8 cellular contexts compared by ENCODE assay signal in the genomic region with DNA sequence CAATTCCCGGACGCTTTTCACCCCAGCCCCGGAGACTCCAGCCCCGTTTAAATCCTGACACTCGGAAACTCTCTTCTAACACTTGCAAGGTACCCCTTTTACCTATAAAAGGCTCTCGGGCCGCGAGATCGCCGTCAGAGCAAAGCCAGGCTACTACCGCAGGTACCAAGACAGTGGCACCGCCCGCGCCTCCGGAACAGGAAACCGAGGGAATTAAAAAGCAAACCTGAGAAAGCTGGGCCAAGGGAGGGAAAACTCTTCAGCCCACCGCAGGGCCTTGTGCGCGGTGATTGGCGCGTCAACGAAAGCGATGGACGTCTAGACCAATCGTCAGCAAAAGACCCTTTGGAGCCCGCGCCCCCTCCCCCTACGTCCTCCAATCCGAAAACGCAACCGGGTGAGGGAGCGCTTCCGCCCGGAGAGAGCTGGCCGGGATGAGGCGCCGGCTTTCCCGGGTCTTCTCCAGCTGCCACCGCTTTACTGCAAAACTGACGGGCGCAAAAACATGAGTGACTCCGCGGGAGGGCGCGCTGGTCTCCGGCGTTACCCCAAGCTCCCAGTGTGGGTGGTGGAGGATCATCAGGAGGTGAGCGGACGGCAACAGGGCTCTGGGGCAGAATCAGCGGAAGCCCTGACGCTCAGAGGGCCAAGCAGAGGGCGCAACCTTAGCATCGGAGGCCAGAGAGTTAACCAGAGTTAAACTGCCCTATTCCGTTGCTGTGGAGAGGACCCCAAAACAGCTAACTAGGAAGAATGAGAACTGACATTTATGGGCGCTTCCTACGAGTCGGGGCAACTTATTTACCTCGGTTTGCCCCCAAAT. TPM values are rescaled to one million over a fixed set of nuclear protein-coding genes. Genes with fewer than 3 reads are reported as not detected.
DNase-seq lines count a peak whose midpoint lies in the region; ATAC-seq lines count a peak whose summit lies in the region.

A gene (plus strand): TSS at position 414 of the 823 bp plus-strand sequence. CDS start 92 bp downstream, at position 506.
A gene with protein sequence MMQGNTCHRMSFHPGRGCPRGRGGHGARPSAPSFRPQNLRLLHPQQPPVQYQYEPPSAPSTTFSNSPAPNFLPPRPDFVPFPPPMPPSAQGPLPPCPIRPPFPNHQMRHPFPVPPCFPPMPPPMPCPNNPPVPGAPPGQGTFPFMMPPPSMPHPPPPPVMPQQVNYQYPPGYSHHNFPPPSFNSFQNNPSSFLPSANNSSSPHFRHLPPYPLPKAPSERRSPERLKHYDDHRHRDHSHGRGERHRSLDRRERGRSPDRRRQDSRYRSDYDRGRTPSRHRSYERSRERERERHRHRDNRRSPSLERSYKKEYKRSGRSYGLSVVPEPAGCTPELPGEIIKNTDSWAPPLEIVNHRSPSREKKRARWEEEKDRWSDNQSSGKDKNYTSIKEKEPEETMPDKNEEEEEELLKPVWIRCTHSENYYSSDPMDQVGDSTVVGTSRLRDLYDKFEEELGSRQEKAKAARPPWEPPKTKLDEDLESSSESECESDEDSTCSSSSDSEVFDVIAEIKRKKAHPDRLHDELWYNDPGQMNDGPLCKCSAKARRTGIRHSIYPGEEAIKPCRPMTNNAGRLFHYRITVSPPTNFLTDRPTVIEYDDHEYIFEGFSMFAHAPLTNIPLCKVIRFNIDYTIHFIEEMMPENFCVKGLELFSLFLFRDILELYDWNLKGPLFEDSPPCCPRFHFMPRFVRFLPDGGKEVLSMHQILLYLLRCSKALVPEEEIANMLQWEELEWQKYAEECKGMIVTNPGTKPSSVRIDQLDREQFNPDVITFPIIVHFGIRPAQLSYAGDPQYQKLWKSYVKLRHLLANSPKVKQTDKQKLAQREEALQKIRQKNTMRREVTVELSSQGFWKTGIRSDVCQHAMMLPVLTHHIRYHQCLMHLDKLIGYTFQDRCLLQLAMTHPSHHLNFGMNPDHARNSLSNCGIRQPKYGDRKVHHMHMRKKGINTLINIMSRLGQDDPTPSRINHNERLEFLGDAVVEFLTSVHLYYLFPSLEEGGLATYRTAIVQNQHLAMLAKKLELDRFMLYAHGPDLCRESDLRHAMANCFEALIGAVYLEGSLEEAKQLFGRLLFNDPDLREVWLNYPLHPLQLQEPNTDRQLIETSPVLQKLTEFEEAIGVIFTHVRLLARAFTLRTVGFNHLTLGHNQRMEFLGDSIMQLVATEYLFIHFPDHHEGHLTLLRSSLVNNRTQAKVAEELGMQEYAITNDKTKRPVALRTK (N-terminal part only) (minus strand): TSS at position 206 of the 823 bp plus-strand sequence. CDS start 3,034 bp downstream, outside the sequence.

- H3K4me3 Mint-ChIP-seq in activated CD4-positive, alpha-beta T cell treated with anti-CD3 and anti-CD28 coated beads, Interleukin-2, amount 10 ng/mL, durations not matched to agents 7 days and 5 days = peak within 1 kb of the TSS; percentile 82
- H3K4me3 Mint-ChIP-seq in dendritic cell treated with granulocyte-macrophage colony-stimulating factor and Interleukin-4, amounts not matched to agents 40 ng/mL and 50 ng/mL, for 4 days = peak within 1 kb of the TSS; percentile 81

- POLR2A ChIA-PET in activated CD4-positive, alpha-beta T cell treated with anti-CD3 and anti-CD28 coated beads, Interleukin-2, amount 10 ng/mL, durations not matched to agents 7 days and 5 days (lab: Charles Lee) = no interaction called here

- no peaks in the 10 kb centered on the region for H3K9me3 Mint-ChIP-seq in activated CD4-positive, alpha-beta T cell treated with anti-CD3 and anti-CD28 coated beads, Interleukin-2, amount 10 ng/mL, durations not matched to agents 7 days and 5 days
- H3K9me3 Mint-ChIP-seq in dendritic cell treated with granulocyte-macrophage colony-stimulating factor and Interleukin-4, amounts not matched to agents 40 ng/mL and 50 ng/mL, for 4 days = no peaks in the 10 kb centered on the region

- peak; percentile 95 for ATAC-seq in GM19328 (IDR thresholded peaks at IDR 0.05; ENCODE audit: unreplicated experiment)
- ATAC-seq in HG03520 (IDR thresholded peaks at IDR 0.05; ENCODE audit: unreplicated experiment) = peak; percentile 92
- peak; percentile 97 for ATAC-seq in left lobe of liver

- H3K4me1 Mint-ChIP-seq in activated CD4-positive, alpha-beta T cell treated with anti-CD3 and anti-CD28 coated beads, Interleukin-2, amount 10 ng/mL, durations not matched to agents 7 days and 5 days = peaks cover 50% of the 10 kb centered on the region
- peaks cover 41% of the 10 kb centered on the region for H3K4me1 Mint-ChIP-seq in dendritic cell treated with granulocyte-macrophage colony-stimulating factor and Interleukin-4, amounts not matched to agents 40 ng/mL and 50 ng/mL, for 4 days (ENCODE audit: low read depth)

- DNase-seq in C1 segment of cervical spinal cord (lab: John Stamatoyannopoulos, UW) (peak; percentile 37 to 96 (median 90)), NCI-H69 (lab: John Stamatoyannopoulos, UW) (peak; percentile 99), left lobe of liver (ENCODE audit: low spot score) (peak; percentile 97)
- peak; percentile 95 for DNase-seq in activated CD4-positive, alpha-beta T cell treated with anti-CD3 and anti-CD28 coated beads, Interleukin-2, amount 10 ng/mL, durations not matched to agents 7 days and 5 days
- peak; percentile 84 for DNase-seq in stimulated activated CD4-positive, alpha-beta T cell treated with anti-CD3 and anti-CD28 coated beads, Interleukin-2, amount 100 ng/mL, for 4 hours (ENCODE audit: low read depth)

- CTCF ChIA-PET in activated CD4-positive, alpha-beta T cell treated with anti-CD3 and anti-CD28 coated beads, Interleukin-2, amount 10 ng/mL, durations not matched to agents 7 days and 5 days (lab: Charles Lee) = interaction anchor here (0.7 to 2.8 kb wide), 6 partner anchors 10 to 86 kb away, joined by 3 to 14 read pairs (median 4); no protein-coding TSS in a partner anchor

- H3K27me3 Mint-ChIP-seq in activated CD4-positive, alpha-beta T cell treated with anti-CD3 and anti-CD28 coated beads, Interleukin-2, amount 10 ng/mL, durations not matched to agents 7 days and 5 days = no peaks in the 10 kb centered on the region
- no peaks in the 10 kb centered on the region for H3K27me3 Mint-ChIP-seq in dendritic cell treated with granulocyte-macrophage colony-stimulating factor and Interleukin-4, amounts not matched to agents 40 ng/mL and 50 ng/mL, for 4 days

- H3K36me3 Mint-ChIP-seq in activated CD4-positive, alpha-beta T cell treated with anti-CD3 and anti-CD28 coated beads, Interleukin-2, amount 10 ng/mL, durations not matched to agents 7 days and 5 days (ENCODE audit: low read depth) = peaks cover 56% of the 10 kb centered on the region
- peaks cover 68% of the 10 kb centered on the region for H3K36me3 Mint-ChIP-seq in dendritic cell treated with granulocyte-macrophage colony-stimulating factor and Interleukin-4, amounts not matched to agents 40 ng/mL and 50 ng/mL, for 4 days (ENCODE audit: low read depth)

- intact Hi-C loops in dendritic cell treated with granulocyte-macrophage colony-stimulating factor and Interleukin-4, amounts not matched to agents 40 ng/mL and 50 ng/mL, for 4 days (cut with micrococcal nuclease) = loop anchor here (5.0 to 10.0 kb wide), 2 partner anchors 780 to 1933 kb away; a partner anchor contains a TSS

- H3K27ac Mint-ChIP-seq in activated CD4-positive, alpha-beta T cell treated with anti-CD3 and anti-CD28 coated beads, Interleukin-2, amount 10 ng/mL, durations not matched to agents 7 days and 5 days = peak within 1 kb of the TSS; percentile 94
- H3K27ac Mint-ChIP-seq in dendritic cell treated with granulocyte-macrophage colony-stimulating factor and Interleukin-4, amounts not matched to agents 40 ng/mL and 50 ng/mL, for 4 days = peak within 1 kb of the TSS; percentile 84

RNA-seq across cellular contexts. Expression of the first gene that starts in this region (rescaled TPM):
- total RNA-seq in activated CD4-positive, alpha-beta T cell treated with anti-CD3 and anti-CD28 coated beads, Interleukin-2, amount 10 ng/mL, durations not matched to agents 7 days and 5 days = 10 to 100 TPM; 25.2 to 32.6 TPM
- 8.2 TPM for total RNA-seq in left lobe of liver

RNA-seq across cellular contexts. Expression of the second gene that starts in this region (rescaled TPM):
- 10 to 100 TPM; 76.7 to 80.7 TPM for total RNA-seq in activated CD4-positive, alpha-beta T cell treated with anti-CD3 and anti-CD28 coated beads, Interleukin-2, amount 10 ng/mL, durations not matched to agents 7 days and 5 days
- total RNA-seq in left lobe of liver = 26.3 TPM

Comparison
In these comparisons a context has a peak if more than half of its experiments do, and no peak if none do; other contexts are left out.
1. Peak in every context shown above with its lines: DNase-seq and ATAC-seq.